In the genomic region with DNA sequence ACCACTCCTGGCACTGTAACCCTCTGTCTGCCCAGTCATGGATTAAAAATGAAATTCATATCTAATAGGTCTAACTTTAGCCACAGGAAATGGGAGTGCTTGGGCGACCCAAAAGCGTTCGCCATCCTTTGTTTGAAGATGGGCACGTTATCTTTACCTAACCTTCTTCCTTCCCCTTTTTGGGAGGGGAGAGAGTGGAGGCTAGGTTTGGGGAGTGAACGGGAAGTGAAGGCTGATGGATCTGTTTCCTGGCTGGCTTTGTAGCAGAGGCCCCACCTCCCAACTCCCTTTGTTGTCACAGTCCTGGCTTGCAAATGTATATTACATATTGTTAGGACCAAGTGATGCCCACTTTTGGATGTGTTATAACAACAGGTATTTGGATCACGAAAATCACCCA, we compare ENCODE assay signal across 22 cellular contexts.
DNase-seq lines count a peak whose midpoint lies in the region; ATAC-seq, FAIRE-seq and TF ChIP-seq lines count a peak whose summit lies in the region.
"Had no signal": no experiment of that assay in that cellular context is flagged by ENCODE, and none has a peak within 500 bp of the region (broad histone marks: within the 10 kb centered on the region; RNA-seq: fewer than 3 reads in every experiment).

No MANE protein-coding gene starts in this region.

- no peak overlapping the region for H3K4me3 ChIP-seq in right cardiac atrium (ENCODE audit: low read length)
- H3K4me3 ChIP-seq in pancreas = no peak overlapping the region
- H3K4me3 ChIP-seq: dorsolateral prefrontal cortex, Peyer's patch, transverse colon had no signal

- no peak for FAIRE-seq in pancreas (lab: Jason Lieb, UNC)
- FAIRE-seq: GM19239 had no signal

- H3K27me3 Mint-ChIP-seq in endothelial cell (ENCODE audit: unreplicated experiment) = no peaks in the 10 kb centered on the region
- H3K27me3 Mint-ChIP-seq: activated naive CD8-positive, alpha-beta T cell treated with anti-CD3 and anti-CD28 coated beads, Interleukin-2, amount 50 U/mL, for 24 hours had no signal

- H3K9me3 Mint-ChIP-seq in endothelial cell (ENCODE audit: unreplicated experiment) = no peaks in the 10 kb centered on the region
- H3K9me3 Mint-ChIP-seq: activated naive CD8-positive, alpha-beta T cell treated with anti-CD3 and anti-CD28 coated beads, Interleukin-2, amount 50 U/mL, for 24 hours; activated T-helper 2 cell treated with anti-CD3 and anti-CD28 coated beads, Interferon-gamma antibody, Interleukin-2, Interleukin-4, amounts not matched to agents 10 μg/mL and 5 μg/mL and 100 μg/mL, durations not matched to agents 14 hours and 24 hours and 36 hours had no signal

- H3K4me3 Mint-ChIP-seq in endothelial cell (ENCODE audit: unreplicated experiment) = no peak overlapping the region
- H3K4me3 Mint-ChIP-seq: activated naive CD8-positive, alpha-beta T cell treated with anti-CD3 and anti-CD28 coated beads, Interleukin-2, amount 50 U/mL, for 24 hours had no signal

- DNase-seq in right cardiac atrium (no peak), left cardiac atrium (no peak), SKM-1 (lab: John Stamatoyannopoulos, UW; ENCODE audit: unreplicated experiment) (peak; percentile 46), endothelial cell (ENCODE audit: low spot score) (no peak), pancreas (no peak)
- DNase-seq: activated CD4-positive, alpha-beta T cell treated with anti-CD3 and anti-CD28 coated beads, Interleukin-2, amount 50 U/mL, for 4 hours; activated CD4-positive, CD25-positive, alpha-beta regulatory T cell; activated naive CD8-positive, alpha-beta T cell treated with anti-CD3 and anti-CD28 coated beads, Interleukin-2, amount 50 U/mL, for 24 hours; dorsolateral prefrontal cortex; glutamatergic neuron; mesenchymal stem cell; NCI-H1694; NCI-H2171 treated with DMSO at 0.1 percent for 48 hours; nucleus accumbens; Peyer's patch; stimulated activated CD8-positive, alpha-beta memory T cell treated with anti-CD3 and anti-CD28 coated beads, Interleukin-4, amount 100 ng/mL, for 48 hours; transverse colon had no signal

- TF ChIP-seq CTCF in endothelial cell (IDR thresholded peaks at IDR 0.05; ENCODE audit: unreplicated experiment) (no peak), pancreas (IDR thresholded peaks at IDR 0.05) (no peak)

- no peaks in the 10 kb centered on the region for H3K36me3 ChIP-seq in pancreas
- H3K36me3 ChIP-seq: Peyer's patch, transverse colon had no signal

- intact Hi-C loops in right cardiac atrium (cut with DNase I) (no loop called here), left cardiac atrium (cut with DNase I) (loop anchor here in 1 of 2 donors (10.0 kb wide), 1 partner anchor 95 kb away; the partner anchor contains the start of gene ARHGEF3), pancreas (cut with DNase I) (no loop called here)

- H3K4me1 ChIP-seq in right cardiac atrium (ENCODE audit: control insufficient read depth, insufficient read depth, low read length) = no peaks in the 10 kb centered on the region
- H3K4me1 ChIP-seq in pancreas = no peaks in the 10 kb centered on the region
- H3K4me1 ChIP-seq: Peyer's patch had no signal

- H3K36me3 Mint-ChIP-seq in endothelial cell (ENCODE audit: low read depth, unreplicated experiment) = no peaks in the 10 kb centered on the region

- H3K9me3 ChIP-seq in right cardiac atrium (ENCODE audit: control insufficient read depth, low read length) (no peaks in the 10 kb centered on the region), pancreas (no peaks in the 10 kb centered on the region)
- H3K9me3 ChIP-seq: Peyer's patch, transverse colon had no signal

- H3K27ac ChIP-seq in right cardiac atrium (ENCODE audit: low read length) (peak overlapping the region; percentile 10), pancreas (no peak overlapping the region)
- H3K27ac ChIP-seq: dorsolateral prefrontal cortex, Peyer's patch, transverse colon had no signal

- 66% methylated on average over 6 of the region's 6 CpGs for WGBS in right cardiac atrium
- 78 to 88% methylated on average over 6 of the region's 6 CpGs for WGBS in pancreas, 2 donors

- H3K4me1 Mint-ChIP-seq in endothelial cell (ENCODE audit: unreplicated experiment) = peaks cover 14% of the 10 kb centered on the region

- ATAC-seq in right cardiac atrium (peak; percentile 31 to 71), left cardiac atrium (no peak), GM19397 (IDR thresholded peaks at IDR 0.05; ENCODE audit: unreplicated experiment) (no peak), GM21423 (IDR thresholded peaks at IDR 0.05; ENCODE audit: unreplicated experiment) (no peak), GM21360 (IDR thresholded peaks at IDR 0.05; ENCODE audit: unreplicated experiment) (no peak), pancreas (no peak)
- ATAC-seq: activated naive CD8-positive, alpha-beta T cell treated with anti-CD3 and anti-CD28 coated beads, Interleukin-2, amount 50 U/mL, for 24 hours had no signal

- H3K27me3 ChIP-seq in right cardiac atrium (ENCODE audit: control insufficient read depth, insufficient read depth) (no peaks in the 10 kb centered on the region), pancreas (no peaks in the 10 kb centered on the region)
- H3K27me3 ChIP-seq: dorsolateral prefrontal cortex, Peyer's patch, transverse colon had no signal

- peak overlapping the region; percentile 80 for H3K27ac Mint-ChIP-seq in endothelial cell (ENCODE audit: unreplicated experiment)
- H3K27ac Mint-ChIP-seq: activated naive CD8-positive, alpha-beta T cell treated with anti-CD3 and anti-CD28 coated beads, Interleukin-2, amount 50 U/mL, for 24 hours; activated T-helper 2 cell treated with anti-CD3 and anti-CD28 coated beads, Interferon-gamma antibody, Interleukin-2, Interleukin-4, amounts not matched to agents 10 μg/mL and 5 μg/mL and 100 μg/mL, durations not matched to agents 14 hours and 24 hours and 36 hours had no signal

Comparison
In these comparisons a context has a peak if more than half of its experiments do, and no peak if none do; other contexts are left out.
1. ATAC-seq: peak in right cardiac atrium (2 of 2); none in left cardiac atrium (0 of 2), GM19397 (single experiment), GM21423 (single experiment), GM21360 (single experiment) and pancreas (0 of 4).